In the genomic region with DNA sequence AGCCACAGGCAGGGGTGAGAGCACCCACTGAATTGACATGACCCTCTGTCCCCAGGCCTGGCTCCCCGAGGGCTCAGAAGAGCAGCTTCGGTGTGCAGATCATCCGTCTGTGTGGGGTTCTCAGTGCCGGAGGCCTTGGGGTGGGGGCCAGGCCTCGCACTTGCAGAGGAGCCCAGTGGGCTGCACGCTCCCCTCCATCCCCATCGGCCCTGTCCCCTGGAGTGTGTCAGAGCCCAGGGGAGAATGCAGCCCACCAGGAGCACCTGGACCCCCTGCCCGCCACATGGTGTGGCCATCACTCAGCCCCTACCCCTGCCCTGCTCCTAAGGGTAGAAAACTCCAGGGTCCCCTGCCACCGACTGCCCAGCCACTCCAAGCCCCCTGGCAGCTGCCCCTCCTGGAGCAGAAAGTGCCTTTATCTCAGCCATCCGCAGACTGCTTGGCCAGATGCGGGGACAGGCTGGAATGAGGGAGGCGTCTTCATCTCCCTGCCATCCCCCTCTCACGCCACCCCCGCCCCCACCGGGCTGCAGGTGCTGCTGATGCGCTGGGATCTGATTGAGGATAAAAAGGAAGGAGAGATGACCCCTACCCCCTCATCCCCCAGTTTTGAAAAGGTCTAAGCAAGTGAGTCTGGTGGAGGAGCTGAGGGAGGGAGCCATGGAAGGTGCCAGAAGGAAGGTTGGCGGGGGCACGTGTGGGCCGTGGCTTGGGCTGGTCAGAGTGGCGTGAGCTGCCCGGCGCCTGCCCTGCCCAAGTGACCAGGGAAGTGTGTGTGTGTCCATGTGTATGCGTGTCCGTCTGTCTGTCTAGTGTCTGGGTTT, we compare ENCODE assay signal across 13 cellular contexts.
DNase-seq lines count a peak whose midpoint lies in the region; ATAC-seq and TF ChIP-seq lines count a peak whose summit lies in the region.
"Had no signal": no experiment of that assay in that cellular context is flagged by ENCODE, and none has a peak within 500 bp of the region (broad histone marks: within the 10 kb centered on the region; RNA-seq: fewer than 3 reads in every experiment).

No MANE protein-coding gene starts in this region.

- intact Hi-C loops in Calu3 (cut with micrococcal nuclease; ENCODE audit: unreplicated experiment) = loop anchor here (5.0 kb wide), 1 partner anchor 167 kb away; no protein-coding TSS in a partner anchor
- intact Hi-C loops in posterior vena cava (cut with DNase I) = no loop called here

- H2AFZ ChIP-seq in GM23338 = no peak overlapping the region
- H2AFZ ChIP-seq: GM23248 had no signal

- CTCF ChIA-PET in Calu3 (lab: Charles Lee) = no interaction called here

- H3K27ac ChIP-seq in GM23338 (ENCODE audit: low read depth) (no peak overlapping the region), endodermal cell (ENCODE audit: low read depth, low read length) (no peak overlapping the region)
- H3K27ac ChIP-seq: brain microvascular endothelial cell, foreskin keratinocyte, GM23248 had no signal

- H3K4me1 ChIP-seq in GM23338 (ENCODE audit: insufficient read depth) = peaks cover 4% of the 10 kb centered on the region
- H3K4me1 ChIP-seq in endodermal cell (ENCODE audit: control insufficient read depth, insufficient read depth, low read length) = no peaks in the 10 kb centered on the region
- H3K4me1 ChIP-seq: foreskin keratinocyte had no signal

- no peak for DNase-seq in Calu3
- DNase-seq in GM23338 (ENCODE audit: low spot score) = no peak
- peak; percentile 46 for DNase-seq in endodermal cell
- peak; percentile 67 for DNase-seq in posterior vena cava (ENCODE audit: low spot score)
- DNase-seq: brain microvascular endothelial cell, foreskin keratinocyte, GM23248, NCI-H1436, NCI-H510A treated with DMSO at 0.1 percent for 48 hours had no signal

- H3K36me3 ChIP-seq in GM23338 (ENCODE audit: insufficient read depth) (peaks cover 3% of the 10 kb centered on the region; the same call in 1 of the 2 replicates), endodermal cell (ENCODE audit: control insufficient read depth, insufficient read depth, low read length) (peaks cover 58% of the 10 kb centered on the region)

- H3K9ac ChIP-seq in endodermal cell (ENCODE audit: extremely low read depth, low read length, poor library complexity, severe bottlenecking) = no peak overlapping the region
- H3K9ac ChIP-seq: GM23248 had no signal

- H4K20me1 ChIP-seq in GM23338 (replicated peaks; ENCODE audit: insufficient read depth) = no peaks in the 10 kb centered on the region

- H3K27me3 ChIP-seq in GM23338 (ENCODE audit: insufficient read depth) (no peaks in the 10 kb centered on the region), endodermal cell (ENCODE audit: control insufficient read depth, insufficient read depth, low read length, poor library complexity, severe bottlenecking) (no peaks in the 10 kb centered on the region)
- H3K27me3 ChIP-seq: brain microvascular endothelial cell, foreskin keratinocyte had no signal

- BruUV-seq in Calu3 (replicated peaks; lab: Mats Ljungman, UMichigan) = TSS peak; percentile 60

- no peaks in the 10 kb centered on the region for H3K9me2 ChIP-seq in GM23338 (ENCODE audit: insufficient read depth)

- H3F3A ChIP-seq in GM23338 (replicated peaks; ENCODE audit: low read depth) = peaks cover 7% of the 10 kb centered on the region

- H3K4me3 Mint-ChIP-seq in Calu3 (ENCODE audit: low read depth, unreplicated experiment) (no peak overlapping the region), GM23338 (no peak overlapping the region), endodermal cell (no peak overlapping the region)
- H3K4me3 Mint-ChIP-seq: CD14-positive monocyte had no signal

- H3K4me1 Mint-ChIP-seq in Calu3 (ENCODE audit: low read depth, unreplicated experiment) = no peaks in the 10 kb centered on the region
- H3K4me1 Mint-ChIP-seq in GM23338 = peaks cover 8% of the 10 kb centered on the region
- no peaks in the 10 kb centered on the region for H3K4me1 Mint-ChIP-seq in endodermal cell

- H3K27ac Mint-ChIP-seq in Calu3 (ENCODE audit: unreplicated experiment) (peak overlapping the region; percentile 62), GM23338 (peak overlapping the region; percentile 59; the same call in 1 of the 2 replicates), endodermal cell (no peak overlapping the region)

- H3K36me3 Mint-ChIP-seq in Calu3 (ENCODE audit: insufficient read depth, unreplicated experiment) (peaks cover 70% of the 10 kb centered on the region), GM23338 (ENCODE audit: low read depth) (peaks cover 46% of the 10 kb centered on the region), endodermal cell (ENCODE audit: low read depth) (peaks cover 35% of the 10 kb centered on the region)

- H3K9me3 Mint-ChIP-seq in Calu3 (ENCODE audit: low read depth, unreplicated experiment) (no peaks in the 10 kb centered on the region), GM23338 (peaks cover 5% of the 10 kb centered on the region; the same call in 2 of the 3 replicates), endodermal cell (no peaks in the 10 kb centered on the region)

- 94 to 100% methylated on average over 2 to 20 of the region's 24 CpGs for WGBS in endodermal cell (ENCODE audit: insufficient coverage in 1 of 2, insufficient read length in 1 of 2), 2 experiments

- H3K9me3 ChIP-seq in endodermal cell (ENCODE audit: control insufficient read depth, low read length) = no peaks in the 10 kb centered on the region

- H3K4me2 ChIP-seq in GM23338 = no peak overlapping the region

- no peak for ATAC-seq in GM23338
- ATAC-seq in GM18867 (IDR thresholded peaks at IDR 0.05; ENCODE audit: unreplicated experiment) = no peak
- no peak for ATAC-seq in GM21390 (IDR thresholded peaks at IDR 0.05; ENCODE audit: unreplicated experiment)
- ATAC-seq in HG03520 (IDR thresholded peaks at IDR 0.05; ENCODE audit: unreplicated experiment) = no peak
- ATAC-seq: foreskin keratinocyte had no signal

- H3K79me2 ChIP-seq in GM23338 (replicated peaks; ENCODE audit: insufficient read depth) = no peaks in the 10 kb centered on the region

- H3K4me3 ChIP-seq in GM23338 = no peak overlapping the region
- H3K4me3 ChIP-seq in endodermal cell (ENCODE audit: low read length) = no peak overlapping the region
- H3K4me3 ChIP-seq: GM23248 had no signal

- no peak for TF ChIP-seq CTCF in Calu3 (IDR thresholded peaks at IDR 0.05; ENCODE audit: unreplicated experiment)
- TF ChIP-seq CTCF in GM23338 (conservative IDR thresholded peaks at IDR 0.05; ENCODE audit: low read depth in 2 of 2) = no peak
- no peak for TF ChIP-seq CTCF in endodermal cell (conservative IDR thresholded peaks at IDR 0.05)

- no peaks in the 10 kb centered on the region for H3K27me3 Mint-ChIP-seq in Calu3 (ENCODE audit: unreplicated experiment)
- peaks cover 18% of the 10 kb centered on the region for H3K27me3 Mint-ChIP-seq in GM23338 (ENCODE audit: insufficient read depth, low read depth, poor library complexity)
- no peaks in the 10 kb centered on the region for H3K27me3 Mint-ChIP-seq in endodermal cell (ENCODE audit: insufficient read depth)

TF ChIP-seq in GM23338, 12 proteins besides CTCF, POLR2A, EP300 and RAD21:
- TF ChIP-seq ZNF331 (CRISPR knock-in tag; IDR thresholded peaks at IDR 0.05; ENCODE audit: low read depth) = no peak
- TF ChIP-seq CREB1 (CRISPR knock-in tag; IDR thresholded peaks at IDR 0.05; ENCODE audit: low read depth) = no peak
- no peak for TF ChIP-seq STAT1 (IDR thresholded peaks at IDR 0.05; ENCODE audit: unreplicated experiment)
- TF ChIP-seq NANOG (IDR thresholded peaks at IDR 0.05; ENCODE audit: borderline replicate concordance) = no peak
- TF ChIP-seq ZNF114 (CRISPR knock-in tag; IDR thresholded peaks at IDR 0.05) = no peak
- no peak for TF ChIP-seq EZH2phosphoT487 (IDR thresholded peaks at IDR 0.05; ENCODE audit: unreplicated experiment)

Comparison
In these comparisons a context has a peak if more than half of its experiments do, and no peak if none do; other contexts are left out.
1. DNase-seq: peak in endodermal cell (single experiment) and posterior vena cava (single experiment); none in Calu3 (single experiment) and GM23338 (single experiment).